ENCODE assay signal across 1 cellular context in the genomic region with DNA sequence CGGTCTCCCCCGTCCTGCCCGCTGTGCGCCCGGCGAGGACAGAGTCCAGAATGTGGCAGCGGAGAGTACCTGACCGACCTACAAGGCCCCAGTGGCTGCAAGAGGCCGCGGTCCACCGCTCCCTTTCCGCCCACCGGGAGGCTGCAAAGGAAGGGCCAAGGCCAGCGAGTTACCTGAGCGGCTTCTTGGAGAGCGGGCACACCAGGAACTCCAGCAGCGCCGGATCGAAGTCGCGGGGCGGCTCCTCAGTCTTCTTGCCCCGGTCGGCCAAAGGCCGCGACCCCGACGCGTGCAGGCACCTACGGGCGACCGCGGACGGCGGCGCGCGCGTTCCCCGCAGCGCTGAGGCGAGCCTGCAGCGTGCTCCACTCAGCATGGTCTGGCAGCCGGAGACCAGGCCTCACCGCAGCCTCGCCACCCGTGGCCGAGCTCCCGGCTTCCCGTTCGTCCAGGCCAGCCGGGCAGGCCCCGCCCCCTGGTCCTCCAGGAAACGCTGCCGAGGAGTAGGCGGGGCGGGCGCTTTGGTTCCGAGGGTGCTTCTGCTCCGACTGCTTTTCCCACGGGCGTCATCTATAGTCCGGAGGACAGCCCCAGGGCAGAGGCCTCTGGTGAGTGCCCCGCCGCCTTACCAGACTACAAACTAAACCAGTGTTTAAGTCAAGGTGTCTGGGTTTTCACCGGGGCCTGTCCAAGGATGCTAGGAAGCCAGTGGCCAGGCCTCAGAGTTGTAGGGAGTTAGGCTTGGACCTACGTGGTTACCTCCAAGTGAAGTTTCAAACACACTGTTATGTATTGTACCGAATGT.
A peak's percentile ranks its signal among the peaks of the same experiment; 100 is the strongest.
TF ChIP-seq lines count a peak whose summit lies in the region.

A gene with protein sequence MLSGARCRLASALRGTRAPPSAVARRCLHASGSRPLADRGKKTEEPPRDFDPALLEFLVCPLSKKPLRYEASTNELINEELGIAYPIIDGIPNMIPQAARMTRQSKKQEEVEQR (minus strand): TSS at position 452 of the 805 bp plus-strand sequence. CDS start 76 bp downstream, at position 376.

TF ChIP-seq in K562, 482 proteins besides CTCF, POLR2A, EP300 and RAD21 (continued from another document and continues in another):
- TF ChIP-seq, protein P1, sequence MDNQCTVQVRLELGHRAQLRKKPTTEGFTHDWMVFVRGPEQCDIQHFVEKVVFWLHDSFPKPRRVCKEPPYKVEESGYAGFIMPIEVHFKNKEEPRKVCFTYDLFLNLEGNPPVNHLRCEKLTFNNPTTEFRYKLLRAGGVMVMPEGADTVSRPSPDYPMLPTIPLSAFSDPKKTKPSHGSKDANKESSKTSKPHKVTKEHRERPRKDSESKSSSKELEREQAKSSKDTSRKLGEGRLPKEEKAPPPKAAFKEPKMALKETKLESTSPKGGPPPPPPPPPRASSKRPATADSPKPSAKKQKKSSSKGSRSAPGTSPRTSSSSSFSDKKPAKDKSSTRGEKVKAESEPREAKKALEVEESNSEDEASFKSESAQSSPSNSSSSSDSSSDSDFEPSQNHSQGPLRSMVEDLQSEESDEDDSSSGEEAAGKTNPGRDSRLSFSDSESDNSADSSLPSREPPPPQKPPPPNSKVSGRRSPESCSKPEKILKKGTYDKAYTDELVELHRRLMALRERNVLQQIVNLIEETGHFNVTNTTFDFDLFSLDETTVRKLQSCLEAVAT (IDR thresholded peaks at IDR 0.05): no peak
- TF ChIP-seq, protein P2, sequence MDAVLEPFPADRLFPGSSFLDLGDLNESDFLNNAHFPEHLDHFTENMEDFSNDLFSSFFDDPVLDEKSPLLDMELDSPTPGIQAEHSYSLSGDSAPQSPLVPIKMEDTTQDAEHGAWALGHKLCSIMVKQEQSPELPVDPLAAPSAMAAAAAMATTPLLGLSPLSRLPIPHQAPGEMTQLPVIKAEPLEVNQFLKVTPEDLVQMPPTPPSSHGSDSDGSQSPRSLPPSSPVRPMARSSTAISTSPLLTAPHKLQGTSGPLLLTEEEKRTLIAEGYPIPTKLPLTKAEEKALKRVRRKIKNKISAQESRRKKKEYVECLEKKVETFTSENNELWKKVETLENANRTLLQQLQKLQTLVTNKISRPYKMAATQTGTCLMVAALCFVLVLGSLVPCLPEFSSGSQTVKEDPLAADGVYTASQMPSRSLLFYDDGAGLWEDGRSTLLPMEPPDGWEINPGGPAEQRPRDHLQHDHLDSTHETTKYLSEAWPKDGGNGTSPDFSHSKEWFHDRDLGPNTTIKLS (IDR thresholded peaks at IDR 0.05; ENCODE audit: borderline replicate concordance, low read depth): peak; percentile 38; the same call in 1 of the 2 replicates
- no peak for TF ChIP-seq NBN (IDR thresholded peaks at IDR 0.05; ENCODE audit: low read depth)
- peak in 1 of 2 experiments; percentile 48; a peak in 1 of 4 replicates for TF ChIP-seq RCOR1 (IDR thresholded peaks at IDR 0.05; ENCODE audit: borderline replicate concordance in 1 of 2, low read depth in 2 of 2, low read length in 2 of 2)
- 0 out of 2 replicates have a peak, but pooled peaks have one; percentile 64 for TF ChIP-seq DMBX1 (CRISPR knock-in tag; IDR thresholded peaks at IDR 0.05; ENCODE audit: borderline replicate concordance)
- TF ChIP-seq, protein P3, sequence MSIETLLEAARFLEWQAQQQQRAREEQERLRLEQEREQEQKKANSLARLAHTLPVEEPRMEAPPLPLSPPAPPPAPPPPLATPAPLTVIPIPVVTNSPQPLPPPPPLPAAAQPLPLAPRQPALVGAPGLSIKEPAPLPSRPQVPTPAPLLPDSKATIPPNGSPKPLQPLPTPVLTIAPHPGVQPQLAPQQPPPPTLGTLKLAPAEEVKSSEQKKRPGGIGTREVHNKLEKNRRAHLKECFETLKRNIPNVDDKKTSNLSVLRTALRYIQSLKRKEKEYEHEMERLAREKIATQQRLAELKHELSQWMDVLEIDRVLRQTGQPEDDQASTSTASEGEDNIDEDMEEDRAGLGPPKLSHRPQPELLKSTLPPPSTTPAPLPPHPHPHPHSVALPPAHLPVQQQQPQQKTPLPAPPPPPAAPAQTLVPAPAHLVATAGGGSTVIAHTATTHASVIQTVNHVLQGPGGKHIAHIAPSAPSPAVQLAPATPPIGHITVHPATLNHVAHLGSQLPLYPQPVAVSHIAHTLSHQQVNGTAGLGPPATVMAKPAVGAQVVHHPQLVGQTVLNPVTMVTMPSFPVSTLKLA (conservative IDR thresholded peaks at IDR 0.05): peak; percentile 52 to 83
- peak; percentile 70 for TF ChIP-seq SOX6 (IDR thresholded peaks at IDR 0.05)
- TF ChIP-seq, protein P4, sequence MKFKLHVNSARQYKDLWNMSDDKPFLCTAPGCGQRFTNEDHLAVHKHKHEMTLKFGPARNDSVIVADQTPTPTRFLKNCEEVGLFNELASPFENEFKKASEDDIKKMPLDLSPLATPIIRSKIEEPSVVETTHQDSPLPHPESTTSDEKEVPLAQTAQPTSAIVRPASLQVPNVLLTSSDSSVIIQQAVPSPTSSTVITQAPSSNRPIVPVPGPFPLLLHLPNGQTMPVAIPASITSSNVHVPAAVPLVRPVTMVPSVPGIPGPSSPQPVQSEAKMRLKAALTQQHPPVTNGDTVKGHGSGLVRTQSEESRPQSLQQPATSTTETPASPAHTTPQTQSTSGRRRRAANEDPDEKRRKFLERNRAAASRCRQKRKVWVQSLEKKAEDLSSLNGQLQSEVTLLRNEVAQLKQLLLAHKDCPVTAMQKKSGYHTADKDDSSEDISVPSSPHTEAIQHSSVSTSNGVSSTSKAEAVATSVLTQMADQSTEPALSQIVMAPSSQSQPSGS (CRISPR knock-in tag; IDR thresholded peaks at IDR 0.05): no peak
- TF ChIP-seq KDM1A (IDR thresholded peaks at IDR 0.05): no peak
- no peak for TF ChIP-seq ETS2 (tag; IDR thresholded peaks at IDR 0.05; ENCODE audit: borderline replicate concordance, poor library complexity, severe bottlenecking)
- TF ChIP-seq KAT7 (CRISPR knock-in tag; IDR thresholded peaks at IDR 0.05; ENCODE audit: borderline replicate concordance): peak; percentile 75; the same call in 1 of the 2 replicates
- no peak for TF ChIP-seq JUNB (CRISPR knock-in tag; conservative IDR thresholded peaks at IDR 0.05)
- TF ChIP-seq CCNT2 (IDR thresholded peaks at IDR 0.05; ENCODE audit: borderline replicate concordance, extremely low read depth, insufficient read length, low read depth, low read length): peak; percentile 80
- TF ChIP-seq RBM14 (IDR thresholded peaks at IDR 0.05; ENCODE audit: borderline replicate concordance, insufficient read depth, low read depth, low read length): no peak
- no peak for TF ChIP-seq ZNF197 (CRISPR knock-in tag; IDR thresholded peaks at IDR 0.05; ENCODE audit: low read depth)
- TF ChIP-seq ZNF263 (CRISPR knock-in tag; IDR thresholded peaks at IDR 0.05; ENCODE audit: borderline replicate concordance): no peak; the same call in 1 of the 2 replicates
- TF ChIP-seq KLF13 (tag; IDR thresholded peaks at IDR 0.05; ENCODE audit: borderline replicate concordance, low read depth): peak; percentile 85
- TF ChIP-seq HNRNPH1 (optimal IDR thresholded peaks at IDR 0.05; ENCODE audit: low read depth, low read length): no peak
- TF ChIP-seq, protein P5, sequence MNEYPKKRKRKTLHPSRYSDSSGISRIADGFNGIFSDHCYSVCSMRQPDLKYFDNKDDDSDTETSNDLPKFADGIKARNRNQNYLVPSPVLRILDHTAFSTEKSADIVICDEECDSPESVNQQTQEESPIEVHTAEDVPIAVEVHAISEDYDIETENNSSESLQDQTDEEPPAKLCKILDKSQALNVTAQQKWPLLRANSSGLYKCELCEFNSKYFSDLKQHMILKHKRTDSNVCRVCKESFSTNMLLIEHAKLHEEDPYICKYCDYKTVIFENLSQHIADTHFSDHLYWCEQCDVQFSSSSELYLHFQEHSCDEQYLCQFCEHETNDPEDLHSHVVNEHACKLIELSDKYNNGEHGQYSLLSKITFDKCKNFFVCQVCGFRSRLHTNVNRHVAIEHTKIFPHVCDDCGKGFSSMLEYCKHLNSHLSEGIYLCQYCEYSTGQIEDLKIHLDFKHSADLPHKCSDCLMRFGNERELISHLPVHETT (CRISPR knock-in tag; conservative IDR thresholded peaks at IDR 0.05 in 1 of 2, IDR thresholded peaks at IDR 0.05 in 1 of 2): peak in 1 of 2 experiments; percentile 43; a peak in 1 of 4 replicates
- TF ChIP-seq, protein P6, sequence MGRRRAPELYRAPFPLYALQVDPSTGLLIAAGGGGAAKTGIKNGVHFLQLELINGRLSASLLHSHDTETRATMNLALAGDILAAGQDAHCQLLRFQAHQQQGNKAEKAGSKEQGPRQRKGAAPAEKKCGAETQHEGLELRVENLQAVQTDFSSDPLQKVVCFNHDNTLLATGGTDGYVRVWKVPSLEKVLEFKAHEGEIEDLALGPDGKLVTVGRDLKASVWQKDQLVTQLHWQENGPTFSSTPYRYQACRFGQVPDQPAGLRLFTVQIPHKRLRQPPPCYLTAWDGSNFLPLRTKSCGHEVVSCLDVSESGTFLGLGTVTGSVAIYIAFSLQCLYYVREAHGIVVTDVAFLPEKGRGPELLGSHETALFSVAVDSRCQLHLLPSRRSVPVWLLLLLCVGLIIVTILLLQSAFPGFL (CRISPR knock-in tag; IDR thresholded peaks at IDR 0.05): no peak
- TF ChIP-seq CHD1 (IDR thresholded peaks at IDR 0.05; ENCODE audit: low read length): no peak
- TF ChIP-seq KLF10 (CRISPR knock-in tag; IDR thresholded peaks at IDR 0.05): no peak
- TF ChIP-seq, protein P7, sequence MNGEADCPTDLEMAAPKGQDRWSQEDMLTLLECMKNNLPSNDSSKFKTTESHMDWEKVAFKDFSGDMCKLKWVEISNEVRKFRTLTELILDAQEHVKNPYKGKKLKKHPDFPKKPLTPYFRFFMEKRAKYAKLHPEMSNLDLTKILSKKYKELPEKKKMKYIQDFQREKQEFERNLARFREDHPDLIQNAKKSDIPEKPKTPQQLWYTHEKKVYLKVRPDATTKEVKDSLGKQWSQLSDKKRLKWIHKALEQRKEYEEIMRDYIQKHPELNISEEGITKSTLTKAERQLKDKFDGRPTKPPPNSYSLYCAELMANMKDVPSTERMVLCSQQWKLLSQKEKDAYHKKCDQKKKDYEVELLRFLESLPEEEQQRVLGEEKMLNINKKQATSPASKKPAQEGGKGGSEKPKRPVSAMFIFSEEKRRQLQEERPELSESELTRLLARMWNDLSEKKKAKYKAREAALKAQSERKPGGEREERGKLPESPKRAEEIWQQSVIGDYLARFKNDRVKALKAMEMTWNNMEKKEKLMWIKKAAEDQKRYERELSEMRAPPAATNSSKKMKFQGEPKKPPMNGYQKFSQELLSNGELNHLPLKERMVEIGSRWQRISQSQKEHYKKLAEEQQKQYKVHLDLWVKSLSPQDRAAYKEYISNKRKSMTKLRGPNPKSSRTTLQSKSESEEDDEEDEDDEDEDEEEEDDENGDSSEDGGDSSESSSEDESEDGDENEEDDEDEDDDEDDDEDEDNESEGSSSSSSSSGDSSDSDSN (IDR thresholded peaks at IDR 0.05; ENCODE audit: borderline replicate concordance in 1 of 2, low read depth in 2 of 2, low read length in 2 of 2): peak; percentile 94 to 96; a peak in 3 of 4 replicates
- TF ChIP-seq, protein P8, sequence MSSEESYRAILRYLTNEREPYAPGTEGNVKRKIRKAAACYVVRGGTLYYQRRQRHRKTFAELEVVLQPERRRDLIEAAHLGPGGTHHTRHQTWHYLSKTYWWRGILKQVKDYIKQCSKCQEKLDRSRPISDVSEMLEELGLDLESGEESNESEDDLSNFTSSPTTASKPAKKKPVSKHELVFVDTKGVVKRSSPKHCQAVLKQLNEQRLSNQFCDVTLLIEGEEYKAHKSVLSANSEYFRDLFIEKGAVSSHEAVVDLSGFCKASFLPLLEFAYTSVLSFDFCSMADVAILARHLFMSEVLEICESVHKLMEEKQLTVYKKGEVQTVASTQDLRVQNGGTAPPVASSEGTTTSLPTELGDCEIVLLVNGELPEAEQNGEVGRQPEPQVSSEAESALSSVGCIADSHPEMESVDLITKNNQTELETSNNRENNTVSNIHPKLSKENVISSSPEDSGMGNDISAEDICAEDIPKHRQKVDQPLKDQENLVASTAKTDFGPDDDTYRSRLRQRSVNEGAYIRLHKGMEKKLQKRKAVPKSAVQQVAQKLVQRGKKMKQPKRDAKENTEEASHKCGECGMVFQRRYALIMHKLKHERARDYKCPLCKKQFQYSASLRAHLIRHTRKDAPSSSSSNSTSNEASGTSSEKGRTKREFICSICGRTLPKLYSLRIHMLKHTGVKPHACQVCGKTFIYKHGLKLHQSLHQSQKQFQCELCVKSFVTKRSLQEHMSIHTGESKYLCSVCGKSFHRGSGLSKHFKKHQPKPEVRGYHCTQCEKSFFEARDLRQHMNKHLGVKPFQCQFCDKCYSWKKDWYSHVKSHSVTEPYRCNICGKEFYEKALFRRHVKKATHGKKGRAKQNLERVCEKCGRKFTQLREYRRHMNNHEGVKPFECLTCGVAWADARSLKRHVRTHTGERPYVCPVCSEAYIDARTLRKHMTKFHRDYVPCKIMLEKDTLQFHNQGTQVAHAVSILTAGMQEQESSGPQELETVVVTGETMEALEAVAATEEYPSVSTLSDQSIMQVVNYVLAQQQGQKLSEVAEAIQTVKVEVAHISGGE (CRISPR knock-in tag; IDR thresholded peaks at IDR 0.05): peak; percentile 86 to 99 (median 97)
- TF ChIP-seq, protein P9, sequence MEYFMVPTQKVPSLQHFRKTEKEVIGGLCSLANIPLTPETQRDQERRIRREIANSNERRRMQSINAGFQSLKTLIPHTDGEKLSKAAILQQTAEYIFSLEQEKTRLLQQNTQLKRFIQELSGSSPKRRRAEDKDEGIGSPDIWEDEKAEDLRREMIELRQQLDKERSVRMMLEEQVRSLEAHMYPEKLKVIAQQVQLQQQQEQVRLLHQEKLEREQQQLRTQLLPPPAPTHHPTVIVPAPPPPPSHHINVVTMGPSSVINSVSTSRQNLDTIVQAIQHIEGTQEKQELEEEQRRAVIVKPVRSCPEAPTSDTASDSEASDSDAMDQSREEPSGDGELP (CRISPR knock-in tag; IDR thresholded peaks at IDR 0.05; ENCODE audit: borderline replicate concordance): peak; percentile 78; the same call in 1 of the 2 replicates
- no peak for TF ChIP-seq MAFG (tag; conservative IDR thresholded peaks at IDR 0.05)
- TF ChIP-seq, protein P10, sequence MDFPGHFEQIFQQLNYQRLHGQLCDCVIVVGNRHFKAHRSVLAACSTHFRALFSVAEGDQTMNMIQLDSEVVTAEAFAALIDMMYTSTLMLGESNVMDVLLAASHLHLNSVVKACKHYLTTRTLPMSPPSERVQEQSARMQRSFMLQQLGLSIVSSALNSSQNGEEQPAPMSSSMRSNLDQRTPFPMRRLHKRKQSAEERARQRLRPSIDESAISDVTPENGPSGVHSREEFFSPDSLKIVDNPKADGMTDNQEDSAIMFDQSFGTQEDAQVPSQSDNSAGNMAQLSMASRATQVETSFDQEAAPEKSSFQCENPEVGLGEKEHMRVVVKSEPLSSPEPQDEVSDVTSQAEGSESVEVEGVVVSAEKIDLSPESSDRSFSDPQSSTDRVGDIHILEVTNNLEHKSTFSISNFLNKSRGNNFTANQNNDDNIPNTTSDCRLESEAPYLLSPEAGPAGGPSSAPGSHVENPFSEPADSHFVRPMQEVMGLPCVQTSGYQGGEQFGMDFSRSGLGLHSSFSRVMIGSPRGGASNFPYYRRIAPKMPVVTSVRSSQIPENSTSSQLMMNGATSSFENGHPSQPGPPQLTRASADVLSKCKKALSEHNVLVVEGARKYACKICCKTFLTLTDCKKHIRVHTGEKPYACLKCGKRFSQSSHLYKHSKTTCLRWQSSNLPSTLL (IDR thresholded peaks at IDR 0.05): no peak
- TF ChIP-seq, protein P11, sequence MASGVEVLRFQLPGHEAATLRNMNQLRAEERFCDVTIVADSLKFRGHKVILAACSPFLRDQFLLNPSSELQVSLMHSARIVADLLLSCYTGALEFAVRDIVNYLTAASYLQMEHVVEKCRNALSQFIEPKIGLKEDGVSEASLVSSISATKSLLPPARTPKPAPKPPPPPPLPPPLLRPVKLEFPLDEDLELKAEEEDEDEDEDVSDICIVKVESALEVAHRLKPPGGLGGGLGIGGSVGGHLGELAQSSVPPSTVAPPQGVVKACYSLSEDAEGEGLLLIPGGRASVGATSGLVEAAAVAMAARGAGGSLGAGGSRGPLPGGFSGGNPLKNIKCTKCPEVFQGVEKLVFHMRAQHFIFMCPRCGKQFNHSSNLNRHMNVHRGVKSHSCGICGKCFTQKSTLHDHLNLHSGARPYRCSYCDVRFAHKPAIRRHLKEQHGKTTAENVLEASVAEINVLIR (CRISPR knock-in tag; IDR thresholded peaks at IDR 0.05): no peak
- no peak for TF ChIP-seq RBM15 (IDR thresholded peaks at IDR 0.05; ENCODE audit: insufficient read depth, low read length)
- TF ChIP-seq BCL6 (CRISPR knock-in tag; IDR thresholded peaks at IDR 0.05): no peak
- peak; percentile 38; the same call in 1 of the 2 replicates for TF ChIP-seq NFIC (IDR thresholded peaks at IDR 0.05)
- TF ChIP-seq NCOA4 (IDR thresholded peaks at IDR 0.05; ENCODE audit: partially characterized antibody): no peak
